ENCODE assay signal across 11 cellular contexts in genomic region chr1:156436319-156437043, GRCh38.
DNase-seq lines count a peak whose midpoint lies in the region; ATAC-seq, FAIRE-seq and TF ChIP-seq lines count a peak whose summit lies in the region.
"Had no signal": no experiment of that assay in that cellular context is flagged by ENCODE, and none has a peak within 500 bp of the region (broad histone marks: within the 10 kb centered on the region; RNA-seq: fewer than 3 reads in every experiment).

No MANE protein-coding gene starts in this region.

- no peaks in the 10 kb centered on the region for H3K9me3 Mint-ChIP-seq in T-helper 2 cell treated with Interferon-gamma antibody and Interleukin-4, amounts not matched to agents 5 μg/mL and 100 μg/mL, for 36 hours
- peaks cover 6% of the 10 kb centered on the region for H3K9me3 Mint-ChIP-seq in astrocyte (ENCODE audit: unreplicated experiment)
- peaks cover 4% of the 10 kb centered on the region for H3K9me3 Mint-ChIP-seq in HFFc6

- TF ChIP-seq CTCF in astrocyte (IDR thresholded peaks at IDR 0.05; ENCODE audit: insufficient read depth, low read depth, low read length) = no peak
- no peak for TF ChIP-seq CTCF in HepG2 (CRISPR knock-in tag; IDR thresholded peaks at IDR 0.05)
- no peak for TF ChIP-seq CTCF in HFFc6 (IDR thresholded peaks at IDR 0.05)

- H3K36me3 Mint-ChIP-seq in T-helper 2 cell treated with Interferon-gamma antibody and Interleukin-4, amounts not matched to agents 5 μg/mL and 100 μg/mL, for 36 hours (ENCODE audit: low read depth) = peaks cover 2% of the 10 kb centered on the region
- no peaks in the 10 kb centered on the region for H3K36me3 Mint-ChIP-seq in astrocyte (ENCODE audit: low read depth, unreplicated experiment)
- H3K36me3 Mint-ChIP-seq in HFFc6 (ENCODE audit: low read depth) = 0 out of 2 replicates have a peak, but pooled peaks cover 5% of the 10 kb centered on the region

- POLR2A ChIA-PET in HepG2 (lab: Yijun Ruan, JAX) = no interaction called here

- intact Hi-C loops in HepG2 (cut with micrococcal nuclease; ENCODE audit: unreplicated experiment) = no loop called here

- no peaks in the 10 kb centered on the region for H3K4me1 ChIP-seq in astrocyte (ENCODE audit: insufficient read depth, low read length)
- H3K4me1 ChIP-seq in HepG2 (ENCODE audit: insufficient read depth, low read length) = no peaks in the 10 kb centered on the region; the same call in 1 of the 2 replicates
- H3K4me1 ChIP-seq: colonic mucosa had no signal

- H3K9me3 ChIP-seq in astrocyte (ENCODE audit: insufficient read depth, low read depth, low read length) = no peaks in the 10 kb centered on the region
- no peaks in the 10 kb centered on the region for H3K9me3 ChIP-seq in HepG2 (ENCODE audit: low read length)
- H3K9me3 ChIP-seq: colonic mucosa had no signal

- H3K9ac ChIP-seq in astrocyte (ENCODE audit: low read length) = no peak overlapping the region
- no peak overlapping the region for H3K9ac ChIP-seq in HepG2 (ENCODE audit: insufficient read depth, low read depth, low read length)

- FAIRE-seq in astrocyte (lab: Jason Lieb, UNC) (no peak), HepG2 (lab: Jason Lieb, UNC) (no peak)

- no peak overlapping the region for H3K27ac ChIP-seq in astrocyte (ENCODE audit: low read depth, low read length)
- H3K27ac ChIP-seq in HepG2 (ENCODE audit: extremely low read length, insufficient read depth, low read length) = no peak overlapping the region
- peak overlapping the region; percentile 65 for H3K27ac ChIP-seq in temporal lobe (ENCODE audit: low read depth, low read length)
- H3K27ac ChIP-seq: colonic mucosa, VCaP had no signal

- H3K79me2 ChIP-seq in astrocyte (ENCODE audit: insufficient read depth, low read length) (no peaks in the 10 kb centered on the region), HepG2 (ENCODE audit: insufficient read depth, low read length) (no peaks in the 10 kb centered on the region)

- H3K36me3 ChIP-seq in astrocyte (ENCODE audit: insufficient read depth, low read length) = no peaks in the 10 kb centered on the region
- no peaks in the 10 kb centered on the region for H3K36me3 ChIP-seq in HepG2 (replicated peaks in 1 of 2; ENCODE audit: control insufficient read depth in 1 of 2, insufficient read depth in 2 of 2, low read length in 2 of 2)
- H3K36me3 ChIP-seq: colonic mucosa had no signal

- no peak for TF ChIP-seq RAD21 in HepG2 (CRISPR knock-in tag; IDR thresholded peaks at IDR 0.05)

- H2AFZ ChIP-seq in astrocyte (ENCODE audit: low read depth, low read length) (peak overlapping the region; percentile 17), HepG2 (ENCODE audit: low read length) (no peak overlapping the region)

- no peak for TF ChIP-seq EP300 in HepG2 (IDR thresholded peaks at IDR 0.05; ENCODE audit: low read depth in 2 of 2, low read length in 2 of 2)
- no peak for TF ChIP-seq EP300 in HepG2 (CRISPR knock-in tag; IDR thresholded peaks at IDR 0.05; ENCODE audit: borderline replicate concordance)

- no TSS peak for BruUV-seq in HepG2 (replicated peaks; lab: Mats Ljungman, UMichigan)

- WGBS in HepG2 (ENCODE audit: low lambda C conversion rate) = 29% methylated on average over 36 of the region's 51 CpGs

- no peak overlapping the region for H3K27ac Mint-ChIP-seq in T-helper 2 cell treated with Interferon-gamma antibody and Interleukin-4, amounts not matched to agents 5 μg/mL and 100 μg/mL, for 36 hours
- H3K27ac Mint-ChIP-seq in astrocyte (ENCODE audit: unreplicated experiment) (no peak overlapping the region), HFFc6 (no peak overlapping the region)

- peaks cover 92% of the 10 kb centered on the region for H3K27me3 Mint-ChIP-seq in T-helper 2 cell treated with Interferon-gamma antibody and Interleukin-4, amounts not matched to agents 5 μg/mL and 100 μg/mL, for 36 hours (ENCODE audit: low read depth)
- H3K27me3 Mint-ChIP-seq in astrocyte (ENCODE audit: low read depth, unreplicated experiment) = peaks cover 90% of the 10 kb centered on the region
- H3K27me3 Mint-ChIP-seq in HFFc6 (ENCODE audit: insufficient read depth) = peaks cover 77% of the 10 kb centered on the region

- H3K4me2 ChIP-seq in astrocyte (ENCODE audit: low read length) (peak overlapping the region; percentile 82), HepG2 (ENCODE audit: low read depth, low read length) (peak overlapping the region; percentile 48)

- CTCF ChIA-PET in HepG2 (lab: Yijun Ruan, JAX; ENCODE audit: low intra/inter-chr PET ratio, low total read pairs) = no interaction called here

- H4K20me1 ChIP-seq in astrocyte (ENCODE audit: insufficient read depth, low read length) (peaks cover 5% of the 10 kb centered on the region), HepG2 (ENCODE audit: insufficient read depth, low read length) (no peaks in the 10 kb centered on the region)

- TF ChIP-seq POLR2A in HepG2 (IDR thresholded peaks at IDR 0.05; ENCODE audit: insufficient read depth in 1 of 2, low read depth in 2 of 2, low read length in 2 of 2) = no peak

- peak; percentile 73 for ATAC-seq in HepG2
- no peak for ATAC-seq in HG03045 (IDR thresholded peaks at IDR 0.05; ENCODE audit: unreplicated experiment)

- no peak for DNase-seq in T-helper 2 cell treated with Interferon-gamma antibody and Interleukin-4, amounts not matched to agents 5 μg/mL and 100 μg/mL, for 36 hours (ENCODE audit: low spot score)
- no peak for DNase-seq in T-helper 2 cell
- no peak for DNase-seq in astrocyte (ENCODE audit: low read depth)
- DNase-seq in HepG2 (ENCODE audit: low spot score) = no peak
- DNase-seq in EL = no peak
- no peak for DNase-seq in HFFc6
- DNase-seq: colonic mucosa had no signal

- H3K4me3 ChIP-seq in astrocyte (ENCODE audit: insufficient read depth, low read depth, low read length) (no peak overlapping the region), HepG2 (replicated peaks in 1 of 3; ENCODE audit: insufficient read depth in 1 of 3, low read depth in 2 of 3, low read length in 3 of 3) (peak overlapping the region in 1 of 3 experiments; percentile 51; a peak in 1 of 6 replicates)
- H3K4me3 ChIP-seq: lung had no signal

- in situ Hi-C loops in HepG2 (cut with HindIII; ENCODE audit: extremely low pct_ligation_motif_present, low pct_unique_long_range_greater_than_20kb) = loop anchor here (5.0 kb wide), 1 partner anchor 49 kb away; no protein-coding TSS in a partner anchor

- H3K27me3 ChIP-seq in astrocyte (ENCODE audit: insufficient read depth, low read length) (peaks cover 97% of the 10 kb centered on the region), HepG2 (ENCODE audit: control insufficient read depth in 1 of 2, insufficient read depth in 2 of 2, low read length in 2 of 2) (peaks cover 24 to 97% of the 10 kb centered on the region in 2 experiments)

- peak overlapping the region; percentile 22 for H3K4me3 Mint-ChIP-seq in T-helper 2 cell treated with Interferon-gamma antibody and Interleukin-4, amounts not matched to agents 5 μg/mL and 100 μg/mL, for 36 hours
- no peak overlapping the region for H3K4me3 Mint-ChIP-seq in astrocyte (ENCODE audit: unreplicated experiment)
- H3K4me3 Mint-ChIP-seq in HFFc6 = no peak overlapping the region

- peaks cover 25% of the 10 kb centered on the region for H3K4me1 Mint-ChIP-seq in T-helper 2 cell treated with Interferon-gamma antibody and Interleukin-4, amounts not matched to agents 5 μg/mL and 100 μg/mL, for 36 hours (ENCODE audit: low read depth)
- H3K4me1 Mint-ChIP-seq in astrocyte (ENCODE audit: low read depth, unreplicated experiment) (peaks cover 6% of the 10 kb centered on the region), HFFc6 (ENCODE audit: low read depth) (peaks cover 13% of the 10 kb centered on the region)

TF ChIP-seq in HepG2, 621 proteins besides CTCF, POLR2A, EP300 and RAD21 (continues in another document):
- TF ChIP-seq ZNF777 (CRISPR knock-in tag; IDR thresholded peaks at IDR 0.05) (peak; percentile 50; the same call in 1 of the 2 replicates), ZNF800 (CRISPR knock-in tag; IDR thresholded peaks at IDR 0.05) (peak; percentile 82)
- TF ChIP-seq, protein P1, sequence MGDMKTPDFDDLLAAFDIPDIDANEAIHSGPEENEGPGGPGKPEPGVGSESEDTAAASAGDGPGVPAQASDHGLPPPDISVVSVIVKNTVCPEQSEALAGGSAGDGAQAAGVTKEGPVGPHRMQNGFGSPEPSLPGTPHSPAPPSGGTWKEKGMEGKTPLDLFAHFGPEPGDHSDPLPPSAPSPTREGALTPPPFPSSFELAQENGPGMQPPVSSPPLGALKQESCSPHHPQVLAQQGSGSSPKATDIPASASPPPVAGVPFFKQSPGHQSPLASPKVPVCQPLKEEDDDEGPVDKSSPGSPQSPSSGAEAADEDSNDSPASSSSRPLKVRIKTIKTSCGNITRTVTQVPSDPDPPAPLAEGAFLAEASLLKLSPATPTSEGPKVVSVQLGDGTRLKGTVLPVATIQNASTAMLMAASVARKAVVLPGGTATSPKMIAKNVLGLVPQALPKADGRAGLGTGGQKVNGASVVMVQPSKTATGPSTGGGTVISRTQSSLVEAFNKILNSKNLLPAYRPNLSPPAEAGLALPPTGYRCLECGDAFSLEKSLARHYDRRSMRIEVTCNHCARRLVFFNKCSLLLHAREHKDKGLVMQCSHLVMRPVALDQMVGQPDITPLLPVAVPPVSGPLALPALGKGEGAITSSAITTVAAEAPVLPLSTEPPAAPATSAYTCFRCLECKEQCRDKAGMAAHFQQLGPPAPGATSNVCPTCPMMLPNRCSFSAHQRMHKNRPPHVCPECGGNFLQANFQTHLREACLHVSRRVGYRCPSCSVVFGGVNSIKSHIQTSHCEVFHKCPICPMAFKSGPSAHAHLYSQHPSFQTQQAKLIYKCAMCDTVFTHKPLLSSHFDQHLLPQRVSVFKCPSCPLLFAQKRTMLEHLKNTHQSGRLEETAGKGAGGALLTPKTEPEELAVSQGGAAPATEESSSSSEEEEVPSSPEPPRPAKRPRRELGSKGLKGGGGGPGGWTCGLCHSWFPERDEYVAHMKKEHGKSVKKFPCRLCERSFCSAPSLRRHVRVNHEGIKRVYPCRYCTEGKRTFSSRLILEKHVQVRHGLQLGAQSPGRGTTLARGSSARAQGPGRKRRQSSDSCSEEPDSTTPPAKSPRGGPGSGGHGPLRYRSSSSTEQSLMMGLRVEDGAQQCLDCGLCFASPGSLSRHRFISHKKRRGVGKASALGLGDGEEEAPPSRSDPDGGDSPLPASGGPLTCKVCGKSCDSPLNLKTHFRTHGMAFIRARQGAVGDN (CRISPR knock-in tag; IDR thresholded peaks at IDR 0.05) = peak; percentile 39
